ENCODE assay signal across 21 cellular contexts in genomic region chr17:81532490-81533287, GRCh38. TPM values are rescaled to one million over a fixed set of nuclear protein-coding genes. Genes with fewer than 3 reads are reported as not detected.
DNase-seq lines count a peak whose midpoint lies in the region; ATAC-seq, FAIRE-seq and TF ChIP-seq lines count a peak whose summit lies in the region.
"Had no signal": no experiment of that assay in that cellular context is flagged by ENCODE, and none has a peak within 500 bp of the region (broad histone marks: within the 10 kb centered on the region; RNA-seq: fewer than 3 reads in every experiment).

No MANE protein-coding gene starts in this region.

- H3K36me3 ChIP-seq in DND-41 (ENCODE audit: insufficient read depth, low read length): no peaks in the 10 kb centered on the region
- H3K36me3 ChIP-seq in OCI-LY7 (ENCODE audit: insufficient read depth, low read length): no peaks in the 10 kb centered on the region
- no peaks in the 10 kb centered on the region for H3K36me3 ChIP-seq in H1 (ENCODE audit: control insufficient read depth in 2 of 4, insufficient read depth in 4 of 4, low read length in 3 of 4)

- peak overlapping the region; percentile 82; the same call in 1 of the 2 replicates for H2AK5ac ChIP-seq in H1 (ENCODE audit: low read depth, low read length)

- H3K4me3 ChIP-seq in AG04450 (ENCODE audit: low read depth, low read length) (no peak overlapping the region), DND-41 (ENCODE audit: low read depth in 1 of 2, low read length in 2 of 2) (no peak overlapping the region), OCI-LY7 (ENCODE audit: low read depth, low read length, poor library complexity, severe bottlenecking) (no peak overlapping the region), H1 (ENCODE audit: extremely low read depth in 1 of 4, insufficient read depth in 2 of 4, low read depth in 3 of 4, low read length in 4 of 4) (no peak overlapping the region)
- H3K4me3 ChIP-seq: SK-N-MC had no signal

- peak overlapping the region; percentile 90 for H3K56ac ChIP-seq in H1 (replicated peaks; ENCODE audit: insufficient read length, low read depth, low read length)

- H2BK120ac ChIP-seq in H1 (replicated peaks; ENCODE audit: low read depth, low read length): no peak overlapping the region

- no peak overlapping the region for H4K5ac ChIP-seq in H1 (ENCODE audit: insufficient read length, low read depth, low read length)

- no TSS peak for BruUV-seq in OCI-LY7 (replicated peaks; lab: Mats Ljungman, UMichigan)

- H3K23me2 ChIP-seq in H1 (ENCODE audit: low read depth, low read length): peaks cover 28% of the 10 kb centered on the region; the same call in 1 of the 2 replicates

- H3K27me3 ChIP-seq in AG04450 (ENCODE audit: control insufficient read depth, insufficient read depth, low read length) (peaks cover 15% of the 10 kb centered on the region), DND-41 (ENCODE audit: insufficient read depth, low read length, poor library complexity) (no peaks in the 10 kb centered on the region), H1 (replicated peaks in 1 of 4; ENCODE audit: control insufficient read depth in 3 of 4, extremely low read depth in 1 of 4, insufficient read depth in 3 of 4, low read length in 3 of 4) (peaks cover 8 to 28% (median 24%) of the 10 kb centered on the region in 4 experiments; a peak in 6 of 7 replicates)

- TF ChIP-seq EP300 in H1 (IDR thresholded peaks at IDR 0.05; ENCODE audit: borderline replicate concordance in 1 of 2, low read depth in 2 of 2, low read length in 2 of 2): no peak

- H3K4me2 ChIP-seq in DND-41 (ENCODE audit: insufficient read depth, low read length) (no peak overlapping the region), OCI-LY7 (ENCODE audit: low read length) (peak overlapping the region; percentile 35; the same call in 1 of the 2 replicates), H1 (ENCODE audit: insufficient read depth in 1 of 2, low read depth in 2 of 2, low read length in 2 of 2) (no peak overlapping the region)

- no peaks in the 10 kb centered on the region for H3K9me2 ChIP-seq in OCI-LY7 (ENCODE audit: insufficient read depth, low read length)

- H3K79me1 ChIP-seq in H1 (ENCODE audit: low read depth, low read length): no peaks in the 10 kb centered on the region

- no peaks in the 10 kb centered on the region for H3K4me1 ChIP-seq in DND-41 (ENCODE audit: insufficient read depth, low read length)
- peaks cover 14% of the 10 kb centered on the region for H3K4me1 ChIP-seq in OCI-LY7 (ENCODE audit: insufficient read depth, low read length, poor library complexity, severe bottlenecking)
- peaks cover 0 to 11% (median 4%) of the 10 kb centered on the region in 4 experiments; a peak in 4 of 7 replicates for H3K4me1 ChIP-seq in H1 (replicated peaks in 1 of 4; ENCODE audit: control insufficient read depth in 3 of 4, insufficient read depth in 4 of 4, low read length in 3 of 4)

- TF ChIP-seq CTCF in AG04450 (IDR thresholded peaks at IDR 0.05; ENCODE audit: low read depth, low read length) (no peak), DND-41 (IDR thresholded peaks at IDR 0.05; ENCODE audit: borderline replicate concordance, extremely low read depth, low read length, poor library complexity, severe bottlenecking) (no peak), OCI-LY7 (conservative IDR thresholded peaks at IDR 0.05; ENCODE audit: low read length) (no peak), H1 (IDR thresholded peaks at IDR 0.05; ENCODE audit: control extremely low read depth in 1 of 3, insufficient read depth in 1 of 3, low read depth in 1 of 3, low read length in 3 of 3) (no peak)

- WGBS in H1 (ENCODE audit: extremely low coverage in 1 of 2, insufficient coverage in 1 of 2, insufficient read length in 1 of 2, insufficient replicate concordance in 2 of 2, low coverage in 1 of 2, low lambda C conversion rate in 2 of 2, missing lambda C conversion rate in 1 of 2), 2 experiments: 89% methylated on average over 11 of the region's 11 CpGs; no CpG with 5 or more reads in 1 of the 2 experiments

- no peak overlapping the region for H2BK12ac ChIP-seq in H1 (ENCODE audit: low read depth, low read length)

- CTCF ChIA-PET in AG04450 (lab: Charles Lee): no interaction called here
- CTCF ChIA-PET in OCI-LY7 (lab: Charles Lee; ENCODE audit: unreplicated experiment): no interaction called here
- CTCF ChIA-PET in H1 (lab: Charles Lee; ENCODE audit: partially characterized antibody): interaction anchor here (0.6 kb wide), 1 partner anchor 537 kb away, joined by 3 read pairs; no protein-coding TSS in a partner anchor

- TF ChIP-seq POLR2A in H1 (IDR thresholded peaks at IDR 0.05; ENCODE audit: control extremely low read depth in 1 of 2, low read depth in 2 of 2, low read length in 2 of 2): no peak; a peak in 1 of 3 replicates

- no peak overlapping the region for H2BK15ac ChIP-seq in H1 (ENCODE audit: low read length)

- no peak for TF ChIP-seq RAD21 in H1 (IDR thresholded peaks at IDR 0.05 in 1 of 2, conservative IDR thresholded peaks at IDR 0.05 in 1 of 2; ENCODE audit: low read depth in 2 of 2, low read length in 2 of 2)

- DNase-seq in AG04450 (ENCODE audit: low read depth, low spot score): no peak
- no peak for DNase-seq in DND-41
- DNase-seq in OCI-LY7 (ENCODE audit: low spot score): no peak
- no peak for DNase-seq in H1 (ENCODE audit: low read depth in 1 of 2, low spot score in 2 of 2)
- DNase-seq in ecto neural progenitor cell (ENCODE audit: low spot score): no peak
- DNase-seq: ACHN; CD4-positive, alpha-beta T cell; MV-4-11; NCI-H1105; NCI-H146; NCI-H1930; NCI-H2227 treated with DMSO at 0.1 percent for 48 hours; NCI-H526 treated with DMSO at 0.1 percent for 48 hours; SIG-M5; SW 1271; T-helper 9 cell had no signal

- H3K9me3 ChIP-seq in AG04450 (ENCODE audit: control insufficient read depth, insufficient read depth, low read length): peaks cover 12% of the 10 kb centered on the region; the same call in 1 of the 2 replicates
- H3K9me3 ChIP-seq in DND-41 (ENCODE audit: insufficient read depth, low read length, severe bottlenecking): no peaks in the 10 kb centered on the region
- no peaks in the 10 kb centered on the region for H3K9me3 ChIP-seq in OCI-LY7 (ENCODE audit: low read length)
- peaks cover 4 to 8% of the 10 kb centered on the region in 2 experiments; a peak in 2 of 4 replicates for H3K9me3 ChIP-seq in H1 (ENCODE audit: insufficient read depth in 2 of 2, low read depth in 1 of 2, low read length in 1 of 2)

- ATAC-seq in DND-41 (ENCODE audit: insufficient read depth, low read depth) (0 out of 3 replicates have a peak, but pooled peaks have one; percentile 7), HG02763 (IDR thresholded peaks at IDR 0.05; ENCODE audit: unreplicated experiment) (no peak), HG02610 (IDR thresholded peaks at IDR 0.05; ENCODE audit: unreplicated experiment) (no peak)

- H3K27ac ChIP-seq in AG04450 (ENCODE audit: low read depth, low read length) (peak overlapping the region; percentile 11), DND-41 (ENCODE audit: low read length) (no peak overlapping the region), OCI-LY7 (ENCODE audit: low read depth, low read length, poor library complexity, severe bottlenecking) (no peak overlapping the region), H1 (ENCODE audit: low read depth, low read length) (no peak overlapping the region)
- H3K27ac ChIP-seq: HL-60, SK-N-MC had no signal

- POLR2A ChIA-PET in AG04450 (lab: Yijun Ruan, JAX) (interaction anchor here (1.3 kb wide), 1 partner anchor 20 kb away, joined by 3 read pairs; the partner anchor contains the start of gene FAAP100), OCI-LY7 (lab: Charles Lee) (no interaction called here), H1 (lab: Charles Lee; ENCODE audit: partially characterized antibody) (interaction anchor here (0.6 to 2.8 kb wide), 5 partner anchors 9 to 24 kb away, joined by 3 to 16 read pairs (median 4); partner anchors contain the start of genes ACTG1 and FAAP100)

- no peak overlapping the region for H3K9ac ChIP-seq in DND-41 (ENCODE audit: low read depth, low read length)
- no peak overlapping the region for H3K9ac ChIP-seq in H1 (replicated peaks in 1 of 4; ENCODE audit: extremely low read depth in 1 of 4, low read depth in 3 of 4, low read length in 3 of 4)

- no peak overlapping the region for H3K18ac ChIP-seq in H1 (ENCODE audit: extremely low read depth, low read length)

- H3K4ac ChIP-seq in H1 (replicated peaks; ENCODE audit: insufficient read length, low read depth, low read length): no peak overlapping the region

- H2AFZ ChIP-seq in DND-41 (ENCODE audit: low read depth, low read length): no peak overlapping the region
- H2AFZ ChIP-seq in OCI-LY7 (ENCODE audit: low read length): no peak overlapping the region
- no peak overlapping the region for H2AFZ ChIP-seq in H1 (ENCODE audit: low read length)

- no peak overlapping the region; the same call in 1 of the 2 replicates for H4K8ac ChIP-seq in H1 (ENCODE audit: extremely low read depth, insufficient read depth, low read length)

- H4K91ac ChIP-seq in H1 (replicated peaks; ENCODE audit: insufficient read length, low read length): no peak overlapping the region

- peaks cover 17% of the 10 kb centered on the region for H4K20me1 ChIP-seq in DND-41 (ENCODE audit: insufficient read depth, low read length)
- H4K20me1 ChIP-seq in OCI-LY7 (ENCODE audit: insufficient read depth, low read length): no peaks in the 10 kb centered on the region
- peaks cover 0 to 10% of the 10 kb centered on the region in 2 experiments for H4K20me1 ChIP-seq in H1 (replicated peaks in 1 of 2; ENCODE audit: control insufficient read depth in 1 of 2, insufficient read depth in 2 of 2, low read length in 2 of 2)

- intact Hi-C loops in OCI-LY7 (cut with micrococcal nuclease; ENCODE audit: unreplicated experiment): no loop called here

- H3K79me2 ChIP-seq in DND-41 (ENCODE audit: insufficient read depth, low read length): no peaks in the 10 kb centered on the region
- H3K79me2 ChIP-seq in OCI-LY7 (ENCODE audit: insufficient read depth, low read depth, low read length): no peaks in the 10 kb centered on the region
- H3K79me2 ChIP-seq in H1 (ENCODE audit: control insufficient read depth in 1 of 2, insufficient read depth in 2 of 2, low read length in 2 of 2): no peaks in the 10 kb centered on the region

- H3K14ac ChIP-seq in H1 (ENCODE audit: insufficient read length): no peak overlapping the region

- no peak for FAIRE-seq in H1 (lab: Jason Lieb, UNC)

- H2BK5ac ChIP-seq in H1 (ENCODE audit: low read depth, low read length): no peak overlapping the region

- H3K23ac ChIP-seq in H1 (ENCODE audit: insufficient read length): no peak overlapping the region

- no peak overlapping the region for H2BK20ac ChIP-seq in H1 (ENCODE audit: low read length)

RNA-seq across cellular contexts. Expression of gene FSCN2, which starts 4.5 kb away (rescaled TPM):
- polyA plus RNA-seq in AG04450 (2011; rRNA removed) (0.26 and 0.41 TPM in 2 replicates), H1 (2011; rRNA removed) (0.18 and 0.44 TPM in 2 replicates)
- polyA minus RNA-seq in AG04450 (2011; rRNA and poly(A)+ RNA removed): 1.0 TPM in 1 of 2 replicates, not detected in the other
- total RNA-seq in OCI-LY7 (2014; rRNA removed; shearing (Covaris generic)): 1.3 and 1.6 TPM in 2 replicates
- total RNA-seq in OCI-LY7 (2022): 4.3 and 6.7 TPM in 2 replicates
- total RNA-seq in H1 (2021; fragmentation: NEBNext Ultra II Directional; extraction: Animal tissue kit (Norgen Biotek cat#: 25700)): 0.30 TPM in 1 of 2 replicates, not detected in the other
- polyA plus RNA-seq in H1 (2011; cell fraction: cytosol; rRNA removed): 0.14 TPM
- polyA plus RNA-seq in H1 (2011; cell fraction: nucleus; rRNA removed): 0.88 TPM
- polyA plus RNA-seq in H1 (2012, experiment 1 of 2): 0.12 to 0.43 TPM (median 0.30 TPM) in 4 replicates
- polyA plus RNA-seq in H1 (2012, experiment 2 of 2): 0.28 TPM
- not detected for polyA plus RNA-seq in H1 (2013, experiment 1 of 2)
- 0.07 TPM for polyA plus RNA-seq in H1 (2013, experiment 2 of 2)
- 0.09 and 0.10 TPM in 2 replicates for polyA minus RNA-seq in H1 (2011; rRNA and poly(A)+ RNA removed)
- not detected for polyA minus RNA-seq in H1 (2011; cell fraction: cytosol; rRNA and poly(A)+ RNA removed)
- polyA minus RNA-seq in H1 (2011; cell fraction: nucleus; rRNA and poly(A)+ RNA removed): 0.90 TPM
- total RNA-seq: MCF 10A had no signal

RNA-seq across cellular contexts. Expression of gene FAAP100, which starts 19.5 kb away (rescaled TPM):
- polyA plus RNA-seq in AG04450 (2011; rRNA removed) (5.3 and 8.3 TPM in 2 replicates), H1 (2011; rRNA removed) (23.2 and 33.1 TPM in 2 replicates)
- polyA minus RNA-seq in AG04450 (2011; rRNA and poly(A)+ RNA removed): 6.0 and 6.7 TPM in 2 replicates
- total RNA-seq in OCI-LY7 (2014; rRNA removed; shearing (Covaris generic)): 51.1 and 65.2 TPM in 2 replicates
- total RNA-seq in OCI-LY7 (2022): 64.4 and 74.2 TPM in 2 replicates
- 37.9 and 41.8 TPM in 2 replicates for total RNA-seq in H1 (2021; fragmentation: NEBNext Ultra II Directional; extraction: Animal tissue kit (Norgen Biotek cat#: 25700))
- polyA plus RNA-seq in H1 (2011; cell fraction: cytosol; rRNA removed): 28.9 TPM
- polyA plus RNA-seq in H1 (2011; cell fraction: nucleus; rRNA removed): 69.4 TPM
- polyA plus RNA-seq in H1 (2012, experiment 1 of 2): 17.1 to 31.4 TPM (median 28.6 TPM) in 4 replicates
- 25.6 TPM for polyA plus RNA-seq in H1 (2012, experiment 2 of 2)
- polyA plus RNA-seq in H1 (2013, experiment 1 of 2): 16.0 TPM
- polyA plus RNA-seq in H1 (2013, experiment 2 of 2): 16.3 TPM
- polyA minus RNA-seq in H1 (2011; rRNA and poly(A)+ RNA removed): 13.3 and 19.4 TPM in 2 replicates
- 18.1 TPM for polyA minus RNA-seq in H1 (2011; cell fraction: cytosol; rRNA and poly(A)+ RNA removed)
- 33.6 TPM for polyA minus RNA-seq in H1 (2011; cell fraction: nucleus; rRNA and poly(A)+ RNA removed)

RNA-seq across cellular contexts. Expression of gene ACTG1, which starts 20.1 kb away (rescaled TPM):
- 2,721 and 3,607 TPM in 2 replicates for polyA plus RNA-seq in AG04450 (2011; rRNA removed)
- 3,368 and 4,319 TPM in 2 replicates for polyA minus RNA-seq in AG04450 (2011; rRNA and poly(A)+ RNA removed)
- 2,245 and 2,707 TPM in 2 replicates for total RNA-seq in OCI-LY7 (2014; rRNA removed; shearing (Covaris generic))
- 2,459 and 2,894 TPM in 2 replicates for total RNA-seq in OCI-LY7 (2022)
- total RNA-seq in H1 (2021; fragmentation: NEBNext Ultra II Directional; extraction: Animal tissue kit (Norgen Biotek cat#: 25700)): 3,535 and 3,691 TPM in 2 replicates
- polyA plus RNA-seq in H1 (2011; rRNA removed): 5,010 and 7,420 TPM in 2 replicates
- polyA plus RNA-seq in H1 (2011; cell fraction: cytosol; rRNA removed): 3,868 TPM
- polyA plus RNA-seq in H1 (2011; cell fraction: nucleus; rRNA removed): 4,694 TPM
- 3,170 to 3,474 TPM (median 3,377 TPM) in 4 replicates for polyA plus RNA-seq in H1 (2012, experiment 1 of 2)
- polyA plus RNA-seq in H1 (2012, experiment 2 of 2): 3,649 TPM
- polyA plus RNA-seq in H1 (2013, experiment 1 of 2): 4,243 TPM
- polyA plus RNA-seq in H1 (2013, experiment 2 of 2): 4,284 TPM
- polyA minus RNA-seq in H1 (2011; rRNA and poly(A)+ RNA removed): 1,111 and 1,306 TPM in 2 replicates
- 1,521 TPM for polyA minus RNA-seq in H1 (2011; cell fraction: cytosol; rRNA and poly(A)+ RNA removed)
- 1,666 TPM for polyA minus RNA-seq in H1 (2011; cell fraction: nucleus; rRNA and poly(A)+ RNA removed)
